Comparison of ENCODE assay signal across 1 cellular context in the genomic region with DNA sequence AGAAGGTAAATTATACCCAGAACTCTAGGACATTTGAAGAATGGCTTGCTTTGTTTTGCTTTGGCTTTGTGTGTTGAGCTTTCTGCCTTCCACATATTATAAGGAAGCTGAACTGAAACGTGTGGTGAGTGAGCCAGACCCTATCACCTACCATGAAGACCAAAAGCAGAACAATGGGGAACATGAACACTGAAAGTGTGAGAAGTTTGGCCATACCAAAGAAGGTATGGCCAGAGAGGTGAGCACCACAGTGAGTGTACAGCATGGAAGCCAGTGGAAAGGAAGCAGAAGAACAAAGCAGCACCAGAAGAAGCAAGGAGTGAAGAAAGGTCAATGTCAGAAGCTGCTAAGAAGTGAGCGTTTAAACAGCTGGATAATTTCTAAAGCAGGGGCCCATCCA.
TF ChIP-seq lines count a peak whose summit lies in the region.

No MANE protein-coding gene starts in this region.

TF ChIP-seq in GM12878, 131 proteins besides CTCF, POLR2A, EP300 and RAD21 (continued from another document):
- TF ChIP-seq, protein P1, sequence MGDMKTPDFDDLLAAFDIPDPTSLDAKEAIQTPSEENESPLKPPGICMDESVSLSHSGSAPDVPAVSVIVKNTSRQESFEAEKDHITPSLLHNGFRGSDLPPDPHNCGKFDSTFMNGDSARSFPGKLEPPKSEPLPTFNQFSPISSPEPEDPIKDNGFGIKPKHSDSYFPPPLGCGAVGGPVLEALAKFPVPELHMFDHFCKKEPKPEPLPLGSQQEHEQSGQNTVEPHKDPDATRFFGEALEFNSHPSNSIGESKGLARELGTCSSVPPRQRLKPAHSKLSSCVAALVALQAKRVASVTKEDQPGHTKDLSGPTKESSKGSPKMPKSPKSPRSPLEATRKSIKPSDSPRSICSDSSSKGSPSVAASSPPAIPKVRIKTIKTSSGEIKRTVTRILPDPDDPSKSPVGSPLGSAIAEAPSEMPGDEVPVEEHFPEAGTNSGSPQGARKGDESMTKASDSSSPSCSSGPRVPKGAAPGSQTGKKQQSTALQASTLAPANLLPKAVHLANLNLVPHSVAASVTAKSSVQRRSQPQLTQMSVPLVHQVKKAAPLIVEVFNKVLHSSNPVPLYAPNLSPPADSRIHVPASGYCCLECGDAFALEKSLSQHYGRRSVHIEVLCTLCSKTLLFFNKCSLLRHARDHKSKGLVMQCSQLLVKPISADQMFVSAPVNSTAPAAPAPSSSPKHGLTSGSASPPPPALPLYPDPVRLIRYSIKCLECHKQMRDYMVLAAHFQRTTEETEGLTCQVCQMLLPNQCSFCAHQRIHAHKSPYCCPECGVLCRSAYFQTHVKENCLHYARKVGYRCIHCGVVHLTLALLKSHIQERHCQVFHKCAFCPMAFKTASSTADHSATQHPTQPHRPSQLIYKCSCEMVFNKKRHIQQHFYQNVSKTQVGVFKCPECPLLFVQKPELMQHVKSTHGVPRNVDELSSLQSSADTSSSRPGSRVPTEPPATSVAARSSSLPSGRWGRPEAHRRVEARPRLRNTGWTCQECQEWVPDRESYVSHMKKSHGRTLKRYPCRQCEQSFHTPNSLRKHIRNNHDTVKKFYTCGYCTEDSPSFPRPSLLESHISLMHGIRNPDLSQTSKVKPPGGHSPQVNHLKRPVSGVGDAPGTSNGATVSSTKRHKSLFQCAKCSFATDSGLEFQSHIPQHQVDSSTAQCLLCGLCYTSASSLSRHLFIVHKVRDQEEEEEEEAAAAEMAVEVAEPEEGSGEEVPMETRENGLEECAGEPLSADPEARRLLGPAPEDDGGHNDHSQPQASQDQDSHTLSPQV (IDR thresholded peaks at IDR 0.05): no peak
- TF ChIP-seq SMAD1 (IDR thresholded peaks at IDR 0.05; ENCODE audit: low read depth, partially characterized antibody) (no peak), PAX5 (IDR thresholded peaks at IDR 0.05; ENCODE audit: borderline replicate concordance, low read depth, low read length) (peak; percentile 40; the same call in 1 of the 2 replicates), FOXK2 (IDR thresholded peaks at IDR 0.05) (no peak), NFIC (IDR thresholded peaks at IDR 0.05; ENCODE audit: low read depth, low read length) (no peak), RELA (IDR thresholded peaks at IDR 0.05; ENCODE audit: borderline replicate concordance, partially characterized antibody) (no peak), MEF2A (IDR thresholded peaks at IDR 0.05; ENCODE audit: insufficient read depth, low read depth, low read length) (no peak), SMARCA5 (IDR thresholded peaks at IDR 0.05) (no peak), ZBED1 (IDR thresholded peaks at IDR 0.05; ENCODE audit: borderline replicate concordance) (no peak), CBFB (IDR thresholded peaks at IDR 0.05; ENCODE audit: low read depth) (no peak), SMAD5 (IDR thresholded peaks at IDR 0.05; ENCODE audit: low read depth) (no peak), ATF7 (IDR thresholded peaks at IDR 0.05; ENCODE audit: low read depth) (no peak), RCOR1 (conservative IDR thresholded peaks at IDR 0.05; ENCODE audit: low read depth, low read length) (no peak), ESRRA (IDR thresholded peaks at IDR 0.05; ENCODE audit: low read length) (no peak), CHD4 (IDR thresholded peaks at IDR 0.05) (no peak), SUPT20H (IDR thresholded peaks at IDR 0.05; ENCODE audit: borderline replicate concordance, control insufficient read depth, low read depth, low read length) (no peak), RB1 (IDR thresholded peaks at IDR 0.05; ENCODE audit: borderline replicate concordance) (no peak), NR2C1 (IDR thresholded peaks at IDR 0.05) (no peak), GABPA (IDR thresholded peaks at IDR 0.05; ENCODE audit: low read depth) (no peak), WRNIP1 (IDR thresholded peaks at IDR 0.05; ENCODE audit: borderline replicate concordance, low read depth, low read length) (no peak), SPI1 (IDR thresholded peaks at IDR 0.05; ENCODE audit: borderline replicate concordance, insufficient read depth, low read depth, low read length) (peak; percentile 50; the same call in 1 of the 2 replicates), YBX1 (IDR thresholded peaks at IDR 0.05) (no peak), CREM (IDR thresholded peaks at IDR 0.05; ENCODE audit: low read depth) (no peak), TCF3 (IDR thresholded peaks at IDR 0.05; ENCODE audit: borderline replicate concordance, insufficient read depth, low read depth, low read length) (no peak)
- TF ChIP-seq, protein P2, sequence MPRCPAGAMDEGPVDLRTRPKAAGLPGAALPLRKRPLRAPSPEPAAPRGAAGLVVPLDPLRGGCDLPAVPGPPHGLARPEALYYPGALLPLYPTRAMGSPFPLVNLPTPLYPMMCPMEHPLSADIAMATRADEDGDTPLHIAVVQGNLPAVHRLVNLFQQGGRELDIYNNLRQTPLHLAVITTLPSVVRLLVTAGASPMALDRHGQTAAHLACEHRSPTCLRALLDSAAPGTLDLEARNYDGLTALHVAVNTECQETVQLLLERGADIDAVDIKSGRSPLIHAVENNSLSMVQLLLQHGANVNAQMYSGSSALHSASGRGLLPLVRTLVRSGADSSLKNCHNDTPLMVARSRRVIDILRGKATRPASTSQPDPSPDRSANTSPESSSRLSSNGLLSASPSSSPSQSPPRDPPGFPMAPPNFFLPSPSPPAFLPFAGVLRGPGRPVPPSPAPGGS (IDR thresholded peaks at IDR 0.05; ENCODE audit: borderline replicate concordance, insufficient read depth, low read depth, low read length, poor library complexity, severe bottlenecking): no peak
- TF ChIP-seq, protein P3, sequence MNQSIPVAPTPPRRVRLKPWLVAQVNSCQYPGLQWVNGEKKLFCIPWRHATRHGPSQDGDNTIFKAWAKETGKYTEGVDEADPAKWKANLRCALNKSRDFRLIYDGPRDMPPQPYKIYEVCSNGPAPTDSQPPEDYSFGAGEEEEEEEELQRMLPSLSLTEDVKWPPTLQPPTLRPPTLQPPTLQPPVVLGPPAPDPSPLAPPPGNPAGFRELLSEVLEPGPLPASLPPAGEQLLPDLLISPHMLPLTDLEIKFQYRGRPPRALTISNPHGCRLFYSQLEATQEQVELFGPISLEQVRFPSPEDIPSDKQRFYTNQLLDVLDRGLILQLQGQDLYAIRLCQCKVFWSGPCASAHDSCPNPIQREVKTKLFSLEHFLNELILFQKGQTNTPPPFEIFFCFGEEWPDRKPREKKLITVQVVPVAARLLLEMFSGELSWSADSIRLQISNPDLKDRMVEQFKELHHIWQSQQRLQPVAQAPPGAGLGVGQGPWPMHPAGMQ (IDR thresholded peaks at IDR 0.05; ENCODE audit: borderline replicate concordance): no peak
- TF ChIP-seq, protein P4, sequence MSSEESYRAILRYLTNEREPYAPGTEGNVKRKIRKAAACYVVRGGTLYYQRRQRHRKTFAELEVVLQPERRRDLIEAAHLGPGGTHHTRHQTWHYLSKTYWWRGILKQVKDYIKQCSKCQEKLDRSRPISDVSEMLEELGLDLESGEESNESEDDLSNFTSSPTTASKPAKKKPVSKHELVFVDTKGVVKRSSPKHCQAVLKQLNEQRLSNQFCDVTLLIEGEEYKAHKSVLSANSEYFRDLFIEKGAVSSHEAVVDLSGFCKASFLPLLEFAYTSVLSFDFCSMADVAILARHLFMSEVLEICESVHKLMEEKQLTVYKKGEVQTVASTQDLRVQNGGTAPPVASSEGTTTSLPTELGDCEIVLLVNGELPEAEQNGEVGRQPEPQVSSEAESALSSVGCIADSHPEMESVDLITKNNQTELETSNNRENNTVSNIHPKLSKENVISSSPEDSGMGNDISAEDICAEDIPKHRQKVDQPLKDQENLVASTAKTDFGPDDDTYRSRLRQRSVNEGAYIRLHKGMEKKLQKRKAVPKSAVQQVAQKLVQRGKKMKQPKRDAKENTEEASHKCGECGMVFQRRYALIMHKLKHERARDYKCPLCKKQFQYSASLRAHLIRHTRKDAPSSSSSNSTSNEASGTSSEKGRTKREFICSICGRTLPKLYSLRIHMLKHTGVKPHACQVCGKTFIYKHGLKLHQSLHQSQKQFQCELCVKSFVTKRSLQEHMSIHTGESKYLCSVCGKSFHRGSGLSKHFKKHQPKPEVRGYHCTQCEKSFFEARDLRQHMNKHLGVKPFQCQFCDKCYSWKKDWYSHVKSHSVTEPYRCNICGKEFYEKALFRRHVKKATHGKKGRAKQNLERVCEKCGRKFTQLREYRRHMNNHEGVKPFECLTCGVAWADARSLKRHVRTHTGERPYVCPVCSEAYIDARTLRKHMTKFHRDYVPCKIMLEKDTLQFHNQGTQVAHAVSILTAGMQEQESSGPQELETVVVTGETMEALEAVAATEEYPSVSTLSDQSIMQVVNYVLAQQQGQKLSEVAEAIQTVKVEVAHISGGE (CRISPR knock-in tag; IDR thresholded peaks at IDR 0.05): no peak
